In genomic region chr16:82651921-82652601, GRCh38 we compare ENCODE assay signal across 8 cellular contexts. TPM values are rescaled to one million over a fixed set of nuclear protein-coding genes. Genes with fewer than 3 reads are reported as not detected.
DNase-seq lines count a peak whose midpoint lies in the region; ATAC-seq, FAIRE-seq and TF ChIP-seq lines count a peak whose summit lies in the region.

No MANE protein-coding gene starts in this region.

- intact Hi-C loops in ascending aorta (cut with DNase I): loop anchor here (5.0 kb wide), 1 partner anchor 45 kb away; no protein-coding TSS in a partner anchor

- DNase-seq in LoVo (ENCODE audit: low spot score) (peak; percentile 44), keratinocyte (ENCODE audit: low read depth, low spot score) (no peak), ascending aorta (ENCODE audit: low spot score in 2 of 2) (no peak), D721Med (ENCODE audit: insufficient read length, low spot score) (no peak), RCC 7860 (ENCODE audit: low spot score) (no peak), COLO829 (ENCODE audit: low spot score) (no peak)

- no peak overlapping the region for H2AFZ ChIP-seq in keratinocyte (ENCODE audit: control insufficient read depth, low read length)

- H3K4me1 ChIP-seq in keratinocyte (ENCODE audit: control insufficient read depth, extremely low read depth, insufficient read depth, low read length) (peaks cover 67% of the 10 kb centered on the region), ascending aorta (peaks cover 0 to 28% of the 10 kb centered on the region in 2 donors)

- ATAC-seq in GM18868 (IDR thresholded peaks at IDR 0.05; ENCODE audit: unreplicated experiment) (peak; percentile 41), GM21786 (IDR thresholded peaks at IDR 0.05; ENCODE audit: unreplicated experiment) (peak; percentile 55)

- no peak for TF ChIP-seq CTCF in keratinocyte (optimal IDR thresholded peaks at IDR 0.05 in 1 of 3, IDR thresholded peaks at IDR 0.05 in 1 of 3, conservative IDR thresholded peaks at IDR 0.05 in 1 of 3; ENCODE audit: extremely low read depth in 1 of 3, insufficient read depth in 2 of 3, low read length in 3 of 3)
- no peak for TF ChIP-seq CTCF in ascending aorta (IDR thresholded peaks at IDR 0.05)
- no peak for TF ChIP-seq CTCF in D721Med (IDR thresholded peaks at IDR 0.05; ENCODE audit: insufficient read depth, missing control alignments)

- peak overlapping the region; percentile 17 for H3K4me2 ChIP-seq in keratinocyte (ENCODE audit: control insufficient read depth, extremely low read depth, insufficient read depth, low read depth, low read length)

- dilution Hi-C loops in keratinocyte (cut with MboI; ENCODE audit: extremely low pct_ligation_motif_present, low sequenced_read_pairs): no loop called here

- H3K36me3 ChIP-seq in keratinocyte (ENCODE audit: control insufficient read depth in 2 of 2, extremely low read depth in 1 of 2, insufficient read depth in 2 of 2, low read length in 2 of 2) (no peaks in the 10 kb centered on the region), ascending aorta (no peaks in the 10 kb centered on the region)

- FAIRE-seq in keratinocyte (lab: Jason Lieb, UNC) (peak; percentile 13), D721Med (lab: Jason Lieb, UNC) (no peak), RCC 7860 (lab: Jason Lieb, UNC) (no peak)

- no peaks in the 10 kb centered on the region for H3K9me3 ChIP-seq in keratinocyte (ENCODE audit: control insufficient read depth, low read depth, low read length)
- H3K9me3 ChIP-seq in ascending aorta: no peaks in the 10 kb centered on the region

- no peaks in the 10 kb centered on the region for H3K27me3 ChIP-seq in keratinocyte (ENCODE audit: control insufficient read depth, extremely low read depth, insufficient read depth, low read length)
- H3K27me3 ChIP-seq in ascending aorta: no peaks in the 10 kb centered on the region

- no peaks in the 10 kb centered on the region for H3K9me1 ChIP-seq in keratinocyte (ENCODE audit: control insufficient read depth, extremely low read depth, insufficient read depth, low read length)

- peak overlapping the region; percentile 90 for H3K27ac ChIP-seq in keratinocyte (ENCODE audit: control insufficient read depth, insufficient read depth, low read length)
- no peak overlapping the region for H3K27ac ChIP-seq in ascending aorta

- H3K4me3 ChIP-seq in keratinocyte (ENCODE audit: control insufficient read depth in 2 of 3, extremely low read depth in 1 of 3, insufficient read depth in 2 of 3, low read depth in 1 of 3, low read length in 3 of 3) (no peak overlapping the region), ascending aorta (no peak overlapping the region)

- H3K9ac ChIP-seq in keratinocyte (ENCODE audit: control insufficient read depth, extremely low read depth, insufficient read depth, low read length): no peak overlapping the region

- H3K79me2 ChIP-seq in keratinocyte (ENCODE audit: control insufficient read depth, insufficient read depth, low read length): peaks cover 84% of the 10 kb centered on the region

- no peaks in the 10 kb centered on the region for H4K20me1 ChIP-seq in keratinocyte (ENCODE audit: control insufficient read depth, extremely low read depth, insufficient read depth, low read length)

RNA-seq across cellular contexts. Expression of gene CDH13, which starts 25.3 kb away (rescaled TPM):
- polyA plus RNA-seq in keratinocyte: 111 to 137 TPM (median 116 TPM) in 3 replicates
- 82.1 TPM for polyA plus RNA-seq in keratinocyte (2011; ENCODE audit: low read depth)
- 53.8 and 54.0 TPM in 2 replicates for polyA plus RNA-seq in keratinocyte (2011; cell fraction: cytosol; rRNA removed)
- 150 and 170 TPM in 2 replicates for polyA plus RNA-seq in keratinocyte (2011; cell fraction: nucleus; rRNA removed)
- polyA plus RNA-seq in keratinocyte (2012; ENCODE audit: low replicate concordance): 29.1 and 86.4 TPM in 2 replicates
- polyA minus RNA-seq in keratinocyte: 137 to 178 TPM (median 152 TPM) in 3 replicates
- 77.5 TPM for polyA minus RNA-seq in keratinocyte (2011; cell fraction: cytosol; rRNA and poly(A)+ RNA removed)
- polyA minus RNA-seq in keratinocyte (2011; cell fraction: nucleus; rRNA and poly(A)+ RNA removed): 172 and 448 TPM in 2 replicates
- total RNA-seq in ascending aorta: 160 TPM
